ENCODE assay signal across 8 cellular contexts in the genomic region with DNA sequence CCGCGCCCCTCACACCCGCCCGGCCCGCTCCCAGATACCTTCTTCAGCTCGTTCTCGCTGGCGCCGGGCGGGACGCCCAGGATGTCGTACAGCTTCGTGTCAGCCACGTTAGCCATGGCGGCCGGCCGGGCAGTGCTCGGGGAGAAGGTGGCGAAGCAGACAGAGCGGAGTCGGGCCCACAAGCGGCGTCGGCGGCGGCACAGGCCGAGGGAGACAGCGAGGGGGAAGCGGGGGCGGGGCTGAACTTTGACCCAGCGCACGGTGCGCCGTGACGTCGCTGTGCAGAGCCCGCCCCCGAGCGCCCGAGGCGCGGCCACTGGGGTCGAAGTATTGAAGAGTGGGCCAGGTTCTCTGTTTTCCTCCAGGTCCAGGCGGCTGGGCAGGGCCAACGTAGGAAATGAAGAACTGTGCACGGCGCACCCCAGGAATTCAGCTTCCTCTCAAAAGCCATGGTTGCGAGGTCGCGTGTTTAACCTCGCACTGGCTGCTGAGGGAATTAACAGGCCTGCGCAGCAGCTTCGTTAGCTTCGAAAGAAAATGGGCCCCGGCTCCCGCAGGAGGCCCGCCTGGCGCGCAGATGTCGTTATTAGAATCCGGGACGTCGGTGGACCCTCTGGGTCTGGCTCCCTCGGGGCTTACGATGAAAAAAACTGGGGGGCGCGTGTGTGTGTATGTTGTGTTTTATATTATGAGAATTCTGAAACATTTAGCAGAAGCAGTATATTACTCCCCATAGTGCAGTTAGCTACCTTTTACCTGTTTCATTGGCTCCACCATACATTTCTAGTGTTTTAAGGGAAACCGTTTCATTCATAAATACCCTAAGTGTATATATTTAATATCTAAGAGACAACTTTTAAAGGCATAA. TPM values are rescaled to one million over a fixed set of nuclear protein-coding genes. Genes with fewer than 3 reads are reported as not detected.
DNase-seq lines count a peak whose midpoint lies in the region; ATAC-seq and TF ChIP-seq lines count a peak whose summit lies in the region.

Gene DNAJA2, minus strand, starts transcription at position 218 of the 868 bp plus-strand sequence. Its CDS starts 102 bp downstream, at position 116.

- H3K27ac Mint-ChIP-seq in chondrocyte (ENCODE audit: unreplicated experiment), result peak within 1 kb of the TSS; percentile 99

- TF ChIP-seq CTCF in chondrocyte (IDR thresholded peaks at IDR 0.05), result no peak

- DNase-seq in AML-193 (lab: John Stamatoyannopoulos, UW), result peak; percentile 79 to 82
- peak; percentile 67 for DNase-seq in NCI-H460 (ENCODE audit: extremely low read depth, low read depth)
- peak; percentile 87 to 90 for DNase-seq in activated CD4-positive, alpha-beta T cell treated with anti-CD3 and anti-CD28 coated beads for 24 hours (ENCODE audit: low read depth in 2 of 2)
- DNase-seq in chondrocyte (ENCODE audit: low spot score), result peak; percentile 94
- peak; percentile 76 for DNase-seq in kidney glomerular epithelial cell (lab: John Stamatoyannopoulos, UW)
- peak; percentile 87 to 92 for DNase-seq in stimulated activated CD4-positive, alpha-beta T cell treated with anti-CD3 and anti-CD28 coated beads, Interleukin-15, amount 100 ng/mL, for 48 hours (ENCODE audit: low read depth in 2 of 2)

- H3K27me3 Mint-ChIP-seq in chondrocyte (ENCODE audit: low read depth), result no peaks in the 10 kb centered on the region

- peak; percentile 87 for ATAC-seq in GM19035 (IDR thresholded peaks at IDR 0.05; ENCODE audit: unreplicated experiment)
- ATAC-seq in HG03354 (IDR thresholded peaks at IDR 0.05; ENCODE audit: poor library complexity, severe bottlenecking, unreplicated experiment), result peak; percentile 88

- H3K4me1 Mint-ChIP-seq in chondrocyte (ENCODE audit: low read depth), result peaks cover 32% of the 10 kb centered on the region

- H3K36me3 Mint-ChIP-seq in chondrocyte (ENCODE audit: low read depth), result peaks cover 8% of the 10 kb centered on the region

- H3K9me3 Mint-ChIP-seq in chondrocyte (ENCODE audit: low read depth), result no peaks in the 10 kb centered on the region

- H3K4me3 Mint-ChIP-seq in chondrocyte (ENCODE audit: unreplicated experiment), result peak within 1 kb of the TSS; percentile 93

RNA-seq across cellular contexts. Expression of gene DNAJA2, which starts in this region (rescaled TPM):
- total RNA-seq in NCI-H460 (2014; rRNA removed; shearing (Covaris generic)), result 99.5 and 110 TPM in 2 replicates
- 49.5 and 64.6 TPM in 2 replicates for polyA plus RNA-seq in NCI-H460 (2014; cell fraction: nucleus; rRNA removed)
- 43.1 to 54.4 TPM (median 44.6 TPM) in 3 replicates for total RNA-seq in chondrocyte

Comparison
In these comparisons a context has a peak if more than half of its experiments do, and no peak if none do; other contexts are left out.
1. Peak in every context shown above with its lines: DNase-seq and ATAC-seq.